In the genomic region with DNA sequence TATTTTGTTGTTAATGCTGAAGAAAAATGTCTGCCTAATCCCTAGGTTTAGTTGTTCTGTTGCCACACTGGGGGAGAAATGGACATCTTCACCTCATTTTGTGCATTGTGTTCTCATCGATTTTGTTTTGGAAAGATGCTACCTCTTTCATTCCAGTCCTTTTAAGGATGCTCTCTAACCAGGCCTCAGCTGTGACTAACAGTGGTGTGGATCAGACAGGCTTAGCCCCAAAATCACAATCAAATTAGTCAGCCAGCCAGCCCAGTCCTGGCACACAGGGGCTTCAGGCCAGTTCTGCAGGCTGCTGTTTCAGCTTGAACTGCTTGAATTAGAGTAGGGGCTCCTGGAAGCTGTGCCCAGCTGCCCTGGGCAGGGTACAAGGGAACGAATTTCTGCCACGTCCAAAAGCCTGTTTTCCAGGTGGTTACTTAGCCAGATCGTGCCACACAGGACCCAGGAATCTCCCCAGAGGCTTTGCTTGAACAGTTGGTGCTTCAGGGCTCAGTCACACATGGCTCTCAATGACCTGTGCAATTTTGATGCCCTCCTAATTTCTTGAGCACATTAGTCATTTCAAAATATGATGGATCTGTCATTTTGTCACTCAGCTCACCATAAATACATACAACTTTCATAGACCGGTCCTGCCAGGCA, we compare ENCODE assay signal across 14 cellular contexts.
DNase-seq lines count a peak whose midpoint lies in the region; ATAC-seq and TF ChIP-seq lines count a peak whose summit lies in the region.
"Had no signal": no experiment of that assay in that cellular context is flagged by ENCODE, and none has a peak within 500 bp of the region (broad histone marks: within the 10 kb centered on the region; RNA-seq: fewer than 3 reads in every experiment).

No MANE protein-coding gene starts in this region.

- no peak overlapping the region for H3K4me2 ChIP-seq in PC-9
- H3K4me2 ChIP-seq: GM23338 had no signal

- no peaks in the 10 kb centered on the region for H3K79me2 ChIP-seq in PC-9 (ENCODE audit: low read depth)

- peak; percentile 77 for DNase-seq in EL
- DNase-seq in PC-9 = no peak
- no peak for DNase-seq in psoas muscle
- no peak for DNase-seq in NCI-H510A (lab: John Stamatoyannopoulos, UW)
- no peak for DNase-seq in germinal center (ENCODE audit: low spot score)
- DNase-seq in NCI-H748 treated with DMSO at 0.1 percent for 48 hours (lab: John Stamatoyannopoulos, UW) = no peak
- DNase-seq: activated CD8-positive, alpha-beta memory T cell treated with anti-CD3 and anti-CD28 coated beads for 24 hours; endodermal cell; NCI-H187; stimulated activated CD8-positive, alpha-beta memory T cell treated with anti-CD3 and anti-CD28 coated beads, Interleukin-4, amount 100 ng/mL, for 48 hours had no signal

- 44 to 71% methylated on average over 5 of the region's 5 CpGs for WGBS in esophagus, 2 donors
- 63 to 77% (median 64%) methylated on average over 5 of the region's 5 CpGs for WGBS in psoas muscle, 3 donors

- no peak overlapping the region for H2AFZ ChIP-seq in PC-9
- H2AFZ ChIP-seq: GM23338 had no signal

- H3K9me3 ChIP-seq in PC-9 (ENCODE audit: insufficient read depth, low read depth) (no peaks in the 10 kb centered on the region), esophagus (ENCODE audit: control insufficient read depth in 2 of 2, insufficient read depth in 1 of 2, low read depth in 1 of 2, low read length in 1 of 2) (no peaks in the 10 kb centered on the region), psoas muscle (no peaks in the 10 kb centered on the region)

- TF ChIP-seq CTCF in PC-9 (conservative IDR thresholded peaks at IDR 0.05) (no peak), psoas muscle (IDR thresholded peaks at IDR 0.05) (no peak)

- H3K36me3 ChIP-seq in PC-9 (ENCODE audit: low read depth) = no peaks in the 10 kb centered on the region
- peaks cover 8 to 12% of the 10 kb centered on the region in 2 donors for H3K36me3 ChIP-seq in esophagus (ENCODE audit: control insufficient read depth in 2 of 2, insufficient read depth in 2 of 2, low read length in 1 of 2)
- peaks cover 0 to 12% of the 10 kb centered on the region in 2 donors for H3K36me3 ChIP-seq in psoas muscle (ENCODE audit: insufficient read depth in 1 of 2, low read depth in 1 of 2)

- H3K27ac ChIP-seq in PC-9 (peak overlapping the region; percentile 25; the same call in 1 of the 2 replicates), esophagus (ENCODE audit: low read depth in 2 of 2, low read length in 1 of 2) (peak overlapping the region; percentile 43 to 63), psoas muscle (no peak overlapping the region)

- ATAC-seq in psoas muscle (peak; percentile 19 to 80 (median 62)), HG03571 (IDR thresholded peaks at IDR 0.05; ENCODE audit: unreplicated experiment) (no peak)
- ATAC-seq: GM23338, HepG2 had no signal

- intact Hi-C loops in PC-9 (cut with micrococcal nuclease; ENCODE audit: unreplicated experiment) (no loop called here), psoas muscle (cut with DNase I) (no loop called here)

- H3K9me2 ChIP-seq in PC-9 (ENCODE audit: insufficient read depth) = no peaks in the 10 kb centered on the region

- H3K4me1 ChIP-seq in PC-9 (replicated peaks; ENCODE audit: insufficient read depth) = no peaks in the 10 kb centered on the region
- H3K4me1 ChIP-seq in esophagus (ENCODE audit: control insufficient read depth in 2 of 2, insufficient read depth in 2 of 2, low read length in 1 of 2) = peaks cover 0 to 3% of the 10 kb centered on the region in 2 donors
- peaks cover 4% of the 10 kb centered on the region for H3K4me1 ChIP-seq in psoas muscle

- H3F3A ChIP-seq in PC-9 (ENCODE audit: insufficient read depth, low read depth) = no peaks in the 10 kb centered on the region

- BruUV-seq in PC-9 (replicated peaks; lab: Mats Ljungman, UMichigan) = no TSS peak

- H3K27me3 ChIP-seq in PC-9 (ENCODE audit: insufficient read depth, low read depth) (no peaks in the 10 kb centered on the region), esophagus (ENCODE audit: control insufficient read depth in 1 of 2, insufficient read depth in 2 of 2, low read length in 2 of 2) (no peaks in the 10 kb centered on the region), psoas muscle (ENCODE audit: insufficient read depth in 3 of 3, low read length in 2 of 3) (no peaks in the 10 kb centered on the region)

- H4K20me1 ChIP-seq in PC-9 (ENCODE audit: insufficient read depth) = no peaks in the 10 kb centered on the region

- POLR2A ChIA-PET in PC-9 (lab: Charles Lee; ENCODE audit: unreplicated experiment) = interaction anchor here (0.6 kb wide), 1 partner anchor 954 kb away, joined by 4 read pairs; no protein-coding TSS in a partner anchor

- H3K4me3 ChIP-seq in PC-9 (no peak overlapping the region), esophagus (ENCODE audit: low read depth in 1 of 2, low read length in 2 of 2) (no peak overlapping the region), psoas muscle (no peak overlapping the region)
- H3K4me3 ChIP-seq: GM23338 had no signal

- CTCF ChIA-PET in PC-9 (lab: Charles Lee) = no interaction called here
